In genomic region chr1:20787100-20787774, GRCh38 we compare ENCODE assay signal across 1 cellular context.
TF ChIP-seq lines count a peak whose summit lies in the region.

HP1BP3 (minus strand) TSS chr1:20787307; CDS start chr1:20780440, 6,867 bp downstream.

TF ChIP-seq in HepG2, 621 proteins besides CTCF, POLR2A, EP300 and RAD21 (continued from another document and continues in another):
- TF ChIP-seq, protein P1, sequence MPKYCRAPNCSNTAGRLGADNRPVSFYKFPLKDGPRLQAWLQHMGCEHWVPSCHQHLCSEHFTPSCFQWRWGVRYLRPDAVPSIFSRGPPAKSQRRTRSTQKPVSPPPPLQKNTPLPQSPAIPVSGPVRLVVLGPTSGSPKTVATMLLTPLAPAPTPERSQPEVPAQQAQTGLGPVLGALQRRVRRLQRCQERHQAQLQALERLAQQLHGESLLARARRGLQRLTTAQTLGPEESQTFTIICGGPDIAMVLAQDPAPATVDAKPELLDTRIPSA (CRISPR knock-in tag; IDR thresholded peaks at IDR 0.05; ENCODE audit: borderline replicate concordance), result no peak
- no peak for TF ChIP-seq ZNF24 (IDR thresholded peaks at IDR 0.05)
- TF ChIP-seq, protein P2, sequence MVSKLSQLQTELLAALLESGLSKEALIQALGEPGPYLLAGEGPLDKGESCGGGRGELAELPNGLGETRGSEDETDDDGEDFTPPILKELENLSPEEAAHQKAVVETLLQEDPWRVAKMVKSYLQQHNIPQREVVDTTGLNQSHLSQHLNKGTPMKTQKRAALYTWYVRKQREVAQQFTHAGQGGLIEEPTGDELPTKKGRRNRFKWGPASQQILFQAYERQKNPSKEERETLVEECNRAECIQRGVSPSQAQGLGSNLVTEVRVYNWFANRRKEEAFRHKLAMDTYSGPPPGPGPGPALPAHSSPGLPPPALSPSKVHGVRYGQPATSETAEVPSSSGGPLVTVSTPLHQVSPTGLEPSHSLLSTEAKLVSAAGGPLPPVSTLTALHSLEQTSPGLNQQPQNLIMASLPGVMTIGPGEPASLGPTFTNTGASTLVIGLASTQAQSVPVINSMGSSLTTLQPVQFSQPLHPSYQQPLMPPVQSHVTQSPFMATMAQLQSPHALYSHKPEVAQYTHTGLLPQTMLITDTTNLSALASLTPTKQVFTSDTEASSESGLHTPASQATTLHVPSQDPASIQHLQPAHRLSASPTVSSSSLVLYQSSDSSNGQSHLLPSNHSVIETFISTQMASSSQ (IDR thresholded peaks at IDR 0.05; ENCODE audit: low read depth), result no peak
- TF ChIP-seq, protein P2 (CRISPR knock-in tag; IDR thresholded peaks at IDR 0.05; ENCODE audit: borderline replicate concordance), result no peak
- no peak for TF ChIP-seq ZNF784 (CRISPR knock-in tag; IDR thresholded peaks at IDR 0.05; ENCODE audit: borderline replicate concordance)
- TF ChIP-seq RBM22 (optimal IDR thresholded peaks at IDR 0.05; ENCODE audit: low read length), result no peak
- peak; percentile 63; the same call in 1 of the 2 replicates for TF ChIP-seq DZIP1 (CRISPR knock-in tag; IDR thresholded peaks at IDR 0.05)
- TF ChIP-seq ZNF777 (CRISPR knock-in tag; IDR thresholded peaks at IDR 0.05), result peak; percentile 71; the same call in 1 of the 2 replicates
- no peak for TF ChIP-seq FLYWCH1 (CRISPR knock-in tag; IDR thresholded peaks at IDR 0.05)
- no peak for TF ChIP-seq ZNF598 (CRISPR knock-in tag; IDR thresholded peaks at IDR 0.05; ENCODE audit: borderline replicate concordance)
- 0 out of 2 replicates have a peak, but pooled peaks have one; percentile 10 for TF ChIP-seq ETV5 (CRISPR knock-in tag; IDR thresholded peaks at IDR 0.05; ENCODE audit: borderline replicate concordance)
- TF ChIP-seq, protein P3, sequence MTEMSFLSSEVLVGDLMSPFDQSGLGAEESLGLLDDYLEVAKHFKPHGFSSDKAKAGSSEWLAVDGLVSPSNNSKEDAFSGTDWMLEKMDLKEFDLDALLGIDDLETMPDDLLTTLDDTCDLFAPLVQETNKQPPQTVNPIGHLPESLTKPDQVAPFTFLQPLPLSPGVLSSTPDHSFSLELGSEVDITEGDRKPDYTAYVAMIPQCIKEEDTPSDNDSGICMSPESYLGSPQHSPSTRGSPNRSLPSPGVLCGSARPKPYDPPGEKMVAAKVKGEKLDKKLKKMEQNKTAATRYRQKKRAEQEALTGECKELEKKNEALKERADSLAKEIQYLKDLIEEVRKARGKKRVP (CRISPR knock-in tag; IDR thresholded peaks at IDR 0.05), result no peak
- TF ChIP-seq ATF7 (IDR thresholded peaks at IDR 0.05), result no peak
- no peak for TF ChIP-seq ATF7 (CRISPR knock-in tag; IDR thresholded peaks at IDR 0.05)
- TF ChIP-seq ARNT (IDR thresholded peaks at IDR 0.05), result no peak
- no peak for TF ChIP-seq MEIS2 (CRISPR knock-in tag; IDR thresholded peaks at IDR 0.05)
- TF ChIP-seq KDM1A (CRISPR knock-in tag; IDR thresholded peaks at IDR 0.05), result no peak
- TF ChIP-seq PRDM10 (CRISPR knock-in tag; IDR thresholded peaks at IDR 0.05; ENCODE audit: low read depth), result no peak
- TF ChIP-seq TOPORS (CRISPR knock-in tag; IDR thresholded peaks at IDR 0.05), result no peak
- no peak for TF ChIP-seq MZF1 (CRISPR knock-in tag; IDR thresholded peaks at IDR 0.05; ENCODE audit: borderline replicate concordance)
- TF ChIP-seq CHD4 (IDR thresholded peaks at IDR 0.05; ENCODE audit: borderline replicate concordance, low read length), result no peak
- TF ChIP-seq GLI4 (CRISPR knock-in tag; IDR thresholded peaks at IDR 0.05; ENCODE audit: borderline replicate concordance), result no peak
- TF ChIP-seq MXI1 (IDR thresholded peaks at IDR 0.05; ENCODE audit: borderline replicate concordance, low read depth, low read length), result peak; percentile 42; the same call in 1 of the 3 replicates
- TF ChIP-seq HCFC1 (IDR thresholded peaks at IDR 0.05; ENCODE audit: low read depth, low read length), result no peak
- TF ChIP-seq ZNF558 (CRISPR knock-in tag; IDR thresholded peaks at IDR 0.05; ENCODE audit: borderline replicate concordance), result 0 out of 2 replicates have a peak, but pooled peaks have one; percentile 28
- TF ChIP-seq, protein P4, sequence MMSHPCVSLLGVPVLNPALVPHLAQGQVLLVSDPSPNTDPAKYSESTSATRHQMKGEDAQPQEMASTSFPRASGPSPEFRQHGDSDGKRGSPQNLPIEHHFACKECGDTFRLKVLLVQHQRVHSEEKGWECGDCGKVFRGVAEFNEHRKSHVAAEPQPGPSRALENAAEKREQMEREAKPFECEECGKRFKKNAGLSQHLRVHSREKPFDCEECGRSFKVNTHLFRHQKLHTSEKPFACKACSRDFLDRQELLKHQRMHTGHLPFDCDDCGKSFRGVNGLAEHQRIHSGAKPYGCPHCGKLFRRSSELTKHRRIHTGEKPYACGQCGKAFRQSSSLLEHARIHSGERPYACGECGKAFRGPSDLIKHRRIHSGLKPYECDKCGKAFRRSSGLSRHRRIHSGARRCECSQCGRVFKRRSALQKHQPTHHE (CRISPR knock-in tag; IDR thresholded peaks at IDR 0.05; ENCODE audit: borderline replicate concordance), result no peak
- TF ChIP-seq, protein P5, sequence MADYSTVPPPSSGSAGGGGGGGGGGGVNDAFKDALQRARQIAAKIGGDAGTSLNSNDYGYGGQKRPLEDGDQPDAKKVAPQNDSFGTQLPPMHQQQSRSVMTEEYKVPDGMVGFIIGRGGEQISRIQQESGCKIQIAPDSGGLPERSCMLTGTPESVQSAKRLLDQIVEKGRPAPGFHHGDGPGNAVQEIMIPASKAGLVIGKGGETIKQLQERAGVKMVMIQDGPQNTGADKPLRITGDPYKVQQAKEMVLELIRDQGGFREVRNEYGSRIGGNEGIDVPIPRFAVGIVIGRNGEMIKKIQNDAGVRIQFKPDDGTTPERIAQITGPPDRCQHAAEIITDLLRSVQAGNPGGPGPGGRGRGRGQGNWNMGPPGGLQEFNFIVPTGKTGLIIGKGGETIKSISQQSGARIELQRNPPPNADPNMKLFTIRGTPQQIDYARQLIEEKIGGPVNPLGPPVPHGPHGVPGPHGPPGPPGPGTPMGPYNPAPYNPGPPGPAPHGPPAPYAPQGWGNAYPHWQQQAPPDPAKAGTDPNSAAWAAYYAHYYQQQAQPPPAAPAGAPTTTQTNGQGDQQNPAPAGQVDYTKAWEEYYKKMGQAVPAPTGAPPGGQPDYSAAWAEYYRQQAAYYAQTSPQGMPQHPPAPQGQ (CRISPR knock-in tag; IDR thresholded peaks at IDR 0.05; ENCODE audit: borderline replicate concordance), result no peak
- TF ChIP-seq ZNF354B (CRISPR knock-in tag; IDR thresholded peaks at IDR 0.05), result no peak
- TF ChIP-seq DBP (CRISPR knock-in tag; IDR thresholded peaks at IDR 0.05; ENCODE audit: not compliant biosample characterization), result no peak
- TF ChIP-seq NR2F1 (CRISPR knock-in tag; IDR thresholded peaks at IDR 0.05), result 0 out of 4 replicates have a peak, but pooled peaks of 1 of the 2 experiments have one; percentile 22
- no peak; the same call in 1 of the 2 replicates for TF ChIP-seq ARNT2 (CRISPR knock-in tag; IDR thresholded peaks at IDR 0.05; ENCODE audit: low read depth)
- TF ChIP-seq, protein P6, sequence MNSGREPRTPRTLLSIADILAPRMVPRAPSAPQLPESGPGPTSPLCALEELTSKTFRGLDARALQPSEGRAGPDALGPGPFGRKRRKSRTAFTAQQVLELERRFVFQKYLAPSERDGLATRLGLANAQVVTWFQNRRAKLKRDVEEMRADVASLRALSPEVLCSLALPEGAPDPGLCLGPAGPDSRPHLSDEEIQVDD (CRISPR knock-in tag; IDR thresholded peaks at IDR 0.05; ENCODE audit: borderline replicate concordance), result no peak
- TF ChIP-seq, protein P7, sequence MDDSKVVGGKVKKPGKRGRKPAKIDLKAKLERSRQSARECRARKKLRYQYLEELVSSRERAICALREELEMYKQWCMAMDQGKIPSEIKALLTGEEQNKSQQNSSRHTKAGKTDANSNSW (CRISPR knock-in tag; IDR thresholded peaks at IDR 0.05; ENCODE audit: borderline replicate concordance), result no peak
- TF ChIP-seq, protein P8, sequence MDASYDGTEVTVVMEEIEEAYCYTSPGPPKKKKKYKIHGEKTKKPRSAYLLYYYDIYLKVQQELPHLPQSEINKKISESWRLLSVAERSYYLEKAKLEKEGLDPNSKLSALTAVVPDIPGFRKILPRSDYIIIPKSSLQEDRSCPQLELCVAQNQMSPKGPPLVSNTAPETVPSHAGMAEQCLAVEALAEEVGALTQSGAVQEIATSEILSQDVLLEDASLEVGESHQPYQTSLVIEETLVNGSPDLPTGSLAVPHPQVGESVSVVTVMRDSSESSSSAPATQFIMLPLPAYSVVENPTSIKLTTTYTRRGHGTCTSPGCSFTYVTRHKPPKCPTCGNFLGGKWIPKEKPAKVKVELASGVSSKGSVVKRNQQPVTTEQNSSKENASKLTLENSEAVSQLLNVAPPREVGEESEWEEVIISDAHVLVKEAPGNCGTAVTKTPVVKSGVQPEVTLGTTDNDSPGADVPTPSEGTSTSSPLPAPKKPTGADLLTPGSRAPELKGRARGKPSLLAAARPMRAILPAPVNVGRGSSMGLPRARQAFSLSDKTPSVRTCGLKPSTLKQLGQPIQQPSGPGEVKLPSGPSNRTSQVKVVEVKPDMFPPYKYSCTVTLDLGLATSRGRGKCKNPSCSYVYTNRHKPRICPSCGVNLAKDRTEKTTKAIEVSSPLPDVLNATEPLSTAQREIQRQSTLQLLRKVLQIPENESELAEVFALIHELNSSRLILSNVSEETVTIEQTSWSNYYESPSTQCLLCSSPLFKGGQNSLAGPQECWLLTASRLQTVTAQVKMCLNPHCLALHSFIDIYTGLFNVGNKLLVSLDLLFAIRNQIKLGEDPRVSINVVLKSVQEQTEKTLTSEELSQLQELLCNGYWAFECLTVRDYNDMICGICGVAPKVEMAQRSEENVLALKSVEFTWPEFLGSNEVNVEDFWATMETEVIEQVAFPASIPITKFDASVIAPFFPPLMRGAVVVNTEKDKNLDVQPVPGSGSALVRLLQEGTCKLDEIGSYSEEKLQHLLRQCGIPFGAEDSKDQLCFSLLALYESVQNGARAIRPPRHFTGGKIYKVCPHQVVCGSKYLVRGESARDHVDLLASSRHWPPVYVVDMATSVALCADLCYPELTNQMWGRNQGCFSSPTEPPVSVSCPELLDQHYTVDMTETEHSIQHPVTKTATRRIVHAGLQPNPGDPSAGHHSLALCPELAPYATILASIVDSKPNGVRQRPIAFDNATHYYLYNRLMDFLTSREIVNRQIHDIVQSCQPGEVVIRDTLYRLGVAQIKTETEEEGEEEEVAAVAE (CRISPR knock-in tag; IDR thresholded peaks at IDR 0.05; ENCODE audit: borderline replicate concordance), result no peak
